1 cellular context compared by ENCODE assay signal in genomic region chr7:91880413-91881241, GRCh38.
TF ChIP-seq lines count a peak whose summit lies in the region.

A gene with protein sequence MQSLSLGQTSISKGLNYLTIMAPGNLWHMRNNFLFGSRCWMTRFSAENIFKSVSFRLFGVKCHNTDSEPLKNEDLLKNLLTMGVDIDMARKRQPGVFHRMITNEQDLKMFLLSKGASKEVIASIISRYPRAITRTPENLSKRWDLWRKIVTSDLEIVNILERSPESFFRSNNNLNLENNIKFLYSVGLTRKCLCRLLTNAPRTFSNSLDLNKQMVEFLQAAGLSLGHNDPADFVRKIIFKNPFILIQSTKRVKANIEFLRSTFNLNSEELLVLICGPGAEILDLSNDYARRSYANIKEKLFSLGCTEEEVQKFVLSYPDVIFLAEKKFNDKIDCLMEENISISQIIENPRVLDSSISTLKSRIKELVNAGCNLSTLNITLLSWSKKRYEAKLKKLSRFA (minus strand): TSS chr7:91880702. CDS start chr7:91880083, 619 bp downstream.

TF ChIP-seq in K562, 482 proteins besides CTCF, POLR2A, EP300 and RAD21 (continued from another document and continues in another):
- TF ChIP-seq, protein P1, sequence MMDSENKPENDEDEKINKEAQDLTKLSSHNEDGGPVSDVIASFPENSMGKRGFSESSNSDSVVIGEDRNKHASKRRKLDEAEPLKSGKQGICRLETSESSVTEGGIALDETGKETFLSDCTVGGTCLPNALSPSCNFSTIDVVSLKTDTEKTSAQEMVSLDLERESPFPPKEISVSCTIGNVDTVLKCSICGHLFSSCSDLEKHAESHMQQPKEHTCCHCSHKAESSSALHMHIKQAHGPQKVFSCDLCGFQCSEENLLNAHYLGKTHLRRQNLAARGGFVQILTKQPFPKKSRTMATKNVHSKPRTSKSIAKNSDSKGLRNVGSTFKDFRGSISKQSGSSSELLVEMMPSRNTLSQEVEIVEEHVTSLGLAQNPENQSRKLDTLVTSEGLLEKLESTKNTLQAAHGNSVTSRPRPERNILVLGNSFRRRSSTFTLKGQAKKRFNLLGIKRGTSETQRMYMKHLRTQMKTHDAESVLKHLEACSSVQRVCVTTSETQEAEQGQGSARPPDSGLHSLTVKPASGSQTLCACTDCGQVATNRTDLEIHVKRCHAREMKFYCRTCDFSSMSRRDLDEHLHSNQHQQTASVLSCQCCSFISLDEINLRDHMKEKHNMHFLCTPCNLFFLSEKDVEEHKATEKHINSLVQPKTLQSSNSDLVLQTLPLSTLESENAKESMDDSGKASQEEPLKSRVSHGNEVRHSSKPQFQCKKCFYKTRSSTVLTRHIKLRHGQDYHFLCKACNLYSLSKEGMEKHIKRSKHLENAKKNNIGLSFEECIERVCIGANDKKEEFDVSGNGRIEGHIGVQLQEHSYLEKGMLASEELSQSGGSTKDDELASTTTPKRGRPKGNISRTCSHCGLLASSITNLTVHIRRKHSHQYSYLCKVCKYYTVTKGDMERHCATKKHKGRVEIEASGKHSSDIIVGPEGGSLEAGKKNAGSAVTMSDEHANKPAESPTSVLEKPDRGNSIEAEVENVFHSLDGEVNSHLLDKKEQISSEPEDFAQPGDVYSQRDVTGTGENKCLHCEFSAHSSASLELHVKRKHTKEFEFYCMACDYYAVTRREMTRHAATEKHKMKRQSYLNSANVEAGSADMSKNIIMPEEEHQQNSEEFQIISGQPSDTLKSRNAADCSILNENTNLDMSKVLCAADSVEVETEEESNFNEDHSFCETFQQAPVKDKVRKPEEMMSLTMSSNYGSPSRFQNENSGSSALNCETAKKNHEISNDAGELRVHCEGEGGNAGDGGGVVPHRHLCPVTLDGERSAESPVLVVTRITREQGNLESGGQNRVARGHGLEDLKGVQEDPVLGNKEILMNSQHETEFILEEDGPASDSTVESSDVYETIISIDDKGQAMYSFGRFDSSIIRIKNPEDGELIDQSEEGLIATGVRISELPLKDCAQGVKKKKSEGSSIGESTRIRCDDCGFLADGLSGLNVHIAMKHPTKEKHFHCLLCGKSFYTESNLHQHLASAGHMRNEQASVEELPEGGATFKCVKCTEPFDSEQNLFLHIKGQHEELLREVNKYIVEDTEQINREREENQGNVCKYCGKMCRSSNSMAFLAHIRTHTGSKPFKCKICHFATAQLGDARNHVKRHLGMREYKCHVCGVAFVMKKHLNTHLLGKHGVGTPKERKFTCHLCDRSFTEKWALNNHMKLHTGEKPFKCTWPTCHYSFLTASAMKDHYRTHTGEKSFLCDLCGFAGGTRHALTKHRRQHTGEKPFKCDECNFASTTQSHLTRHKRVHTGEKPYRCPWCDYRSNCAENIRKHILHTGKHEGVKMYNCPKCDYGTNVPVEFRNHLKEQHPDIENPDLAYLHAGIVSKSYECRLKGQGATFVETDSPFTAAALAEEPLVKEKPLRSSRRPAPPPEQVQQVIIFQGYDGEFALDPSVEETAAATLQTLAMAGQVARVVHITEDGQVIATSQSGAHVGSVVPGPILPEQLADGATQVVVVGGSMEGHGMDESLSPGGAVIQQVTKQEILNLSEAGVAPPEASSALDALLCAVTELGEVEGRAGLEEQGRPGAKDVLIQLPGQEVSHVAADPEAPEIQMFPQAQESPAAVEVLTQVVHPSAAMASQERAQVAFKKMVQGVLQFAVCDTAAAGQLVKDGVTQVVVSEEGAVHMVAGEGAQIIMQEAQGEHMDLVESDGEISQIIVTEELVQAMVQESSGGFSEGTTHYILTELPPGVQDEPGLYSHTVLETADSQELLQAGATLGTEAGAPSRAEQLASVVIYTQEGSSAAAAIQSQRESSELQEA (IDR thresholded peaks at IDR 0.05; ENCODE audit: low read depth) = no peak
- TF ChIP-seq U2AF2 (optimal IDR thresholded peaks at IDR 0.05; ENCODE audit: low read depth, low read length) (no peak), MED1 (CRISPR knock-in tag; IDR thresholded peaks at IDR 0.05; ENCODE audit: borderline replicate concordance) (no peak), ZNF12 (CRISPR knock-in tag; IDR thresholded peaks at IDR 0.05) (0 out of 2 replicates have a peak, but pooled peaks have one; percentile 19), LARP7 (IDR thresholded peaks at IDR 0.05) (no peak), ZNF436 (CRISPR knock-in tag; IDR thresholded peaks at IDR 0.05) (no peak), ID3 (CRISPR knock-in tag; IDR thresholded peaks at IDR 0.05) (no peak), ID3 (tag; IDR thresholded peaks at IDR 0.05) (no peak), ZBTB17 (CRISPR knock-in tag; IDR thresholded peaks at IDR 0.05) (peak; percentile 71), RBM25 (IDR thresholded peaks at IDR 0.05; ENCODE audit: low read depth, low read length, severe bottlenecking) (no peak), ARHGAP35 (IDR thresholded peaks at IDR 0.05; ENCODE audit: partially characterized antibody) (no peak), NFRKB (IDR thresholded peaks at IDR 0.05; ENCODE audit: low read depth) (peak; percentile 53; the same call in 1 of the 2 replicates), ZBTB1 (CRISPR knock-in tag; IDR thresholded peaks at IDR 0.05; ENCODE audit: borderline replicate concordance, low read depth) (no peak), NR4A1 (CRISPR knock-in tag; IDR thresholded peaks at IDR 0.05) (peak; percentile 56; the same call in 1 of the 2 replicates), NR4A1 (tag; IDR thresholded peaks at IDR 0.05) (0 out of 2 replicates have a peak, but pooled peaks have one; percentile 15), MLLT1 (IDR thresholded peaks at IDR 0.05) (peak in 1 of 2 experiments; percentile 91; a peak in 3 of 4 replicates), CBX2 (IDR thresholded peaks at IDR 0.05; ENCODE audit: insufficient read depth, low read length, poor library complexity, severe bottlenecking) (no peak), CTBP1 (IDR thresholded peaks at IDR 0.05; ENCODE audit: borderline replicate concordance) (peak; percentile 72; the same call in 1 of the 2 replicates), MCM7 (IDR thresholded peaks at IDR 0.05) (no peak), CCNT2 (IDR thresholded peaks at IDR 0.05; ENCODE audit: borderline replicate concordance, extremely low read depth, insufficient read length, low read depth, low read length) (no peak), TAF7 (tag; IDR thresholded peaks at IDR 0.05) (peak; percentile 93), MTA2 (IDR thresholded peaks at IDR 0.05; ENCODE audit: low read depth) (no peak; the same call in 1 of the 2 replicates), ZBTB11 (CRISPR knock-in tag; IDR thresholded peaks at IDR 0.05) (peak in 1 of 3 experiments; percentile 90; a peak in 2 of 6 replicates), CBX5 (IDR thresholded peaks at IDR 0.05; ENCODE audit: borderline replicate concordance, low read depth) (peak; percentile 86; the same call in 1 of the 2 replicates), EP400 (IDR thresholded peaks at IDR 0.05) (peak; percentile 87), SNRNP70 (optimal IDR thresholded peaks at IDR 0.05; ENCODE audit: low read depth, low read length) (no peak), CEBPG (CRISPR knock-in tag; IDR thresholded peaks at IDR 0.05) (no peak), CEBPG (tag; conservative IDR thresholded peaks at IDR 0.05 in 1 of 2, IDR thresholded peaks at IDR 0.05 in 1 of 2) (no peak), KDM4B (IDR thresholded peaks at IDR 0.05; ENCODE audit: borderline replicate concordance in 2 of 2, low read depth in 1 of 2) (peak in 1 of 2 experiments; percentile 99; a peak in 3 of 4 replicates), MEF2A (IDR thresholded peaks at IDR 0.05; ENCODE audit: control insufficient read depth, low read depth, low read length) (no peak), PHF8 (IDR thresholded peaks at IDR 0.05; ENCODE audit: borderline replicate concordance, low read length) (peak; percentile 95; the same call in 1 of the 2 replicates), SAFB2 (IDR thresholded peaks at IDR 0.05; ENCODE audit: borderline replicate concordance, low read depth, low read length, severe bottlenecking) (no peak), BHLHE40 (IDR thresholded peaks at IDR 0.05; ENCODE audit: low read length) (no peak; the same call in 1 of the 2 replicates), TGIF2 (CRISPR knock-in tag; IDR thresholded peaks at IDR 0.05) (no peak), RBM34 (IDR thresholded peaks at IDR 0.05; ENCODE audit: borderline replicate concordance, insufficient read depth, low read length) (no peak), SMARCA5 (IDR thresholded peaks at IDR 0.05) (no peak; the same call in 1 of the 2 replicates), TRIM24 (IDR thresholded peaks at IDR 0.05) (0 out of 4 replicates have a peak, but pooled peaks have one; percentile 18 to 28), RCOR1 (IDR thresholded peaks at IDR 0.05; ENCODE audit: borderline replicate concordance in 1 of 2, low read depth in 2 of 2, low read length in 2 of 2) (peak in 1 of 2 experiments; percentile 85; a peak in 2 of 4 replicates)
- TF ChIP-seq, protein P2, sequence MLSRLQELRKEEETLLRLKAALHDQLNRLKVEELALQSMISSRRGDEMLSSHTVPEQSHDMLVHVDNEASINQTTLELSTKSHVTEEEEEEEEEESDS (CRISPR knock-in tag; IDR thresholded peaks at IDR 0.05) = no peak
- TF ChIP-seq, protein P3, sequence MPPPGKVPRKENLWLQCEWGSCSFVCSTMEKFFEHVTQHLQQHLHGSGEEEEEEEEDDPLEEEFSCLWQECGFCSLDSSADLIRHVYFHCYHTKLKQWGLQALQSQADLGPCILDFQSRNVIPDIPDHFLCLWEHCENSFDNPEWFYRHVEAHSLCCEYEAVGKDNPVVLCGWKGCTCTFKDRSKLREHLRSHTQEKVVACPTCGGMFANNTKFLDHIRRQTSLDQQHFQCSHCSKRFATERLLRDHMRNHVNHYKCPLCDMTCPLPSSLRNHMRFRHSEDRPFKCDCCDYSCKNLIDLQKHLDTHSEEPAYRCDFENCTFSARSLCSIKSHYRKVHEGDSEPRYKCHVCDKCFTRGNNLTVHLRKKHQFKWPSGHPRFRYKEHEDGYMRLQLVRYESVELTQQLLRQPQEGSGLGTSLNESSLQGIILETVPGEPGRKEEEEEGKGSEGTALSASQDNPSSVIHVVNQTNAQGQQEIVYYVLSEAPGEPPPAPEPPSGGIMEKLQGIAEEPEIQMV (tag; conservative IDR thresholded peaks at IDR 0.05; ENCODE audit: low read depth) = no peak
- TF ChIP-seq, protein P4, sequence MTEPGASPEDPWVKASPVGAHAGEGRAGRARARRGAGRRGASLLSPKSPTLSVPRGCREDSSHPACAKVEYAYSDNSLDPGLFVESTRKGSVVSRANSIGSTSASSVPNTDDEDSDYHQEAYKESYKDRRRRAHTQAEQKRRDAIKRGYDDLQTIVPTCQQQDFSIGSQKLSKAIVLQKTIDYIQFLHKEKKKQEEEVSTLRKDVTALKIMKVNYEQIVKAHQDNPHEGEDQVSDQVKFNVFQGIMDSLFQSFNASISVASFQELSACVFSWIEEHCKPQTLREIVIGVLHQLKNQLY (CRISPR knock-in tag; conservative IDR thresholded peaks at IDR 0.05) = 0 out of 4 replicates have a peak, but pooled peaks of 1 of the 2 experiments have one; percentile 39
- TF ChIP-seq, protein P5, sequence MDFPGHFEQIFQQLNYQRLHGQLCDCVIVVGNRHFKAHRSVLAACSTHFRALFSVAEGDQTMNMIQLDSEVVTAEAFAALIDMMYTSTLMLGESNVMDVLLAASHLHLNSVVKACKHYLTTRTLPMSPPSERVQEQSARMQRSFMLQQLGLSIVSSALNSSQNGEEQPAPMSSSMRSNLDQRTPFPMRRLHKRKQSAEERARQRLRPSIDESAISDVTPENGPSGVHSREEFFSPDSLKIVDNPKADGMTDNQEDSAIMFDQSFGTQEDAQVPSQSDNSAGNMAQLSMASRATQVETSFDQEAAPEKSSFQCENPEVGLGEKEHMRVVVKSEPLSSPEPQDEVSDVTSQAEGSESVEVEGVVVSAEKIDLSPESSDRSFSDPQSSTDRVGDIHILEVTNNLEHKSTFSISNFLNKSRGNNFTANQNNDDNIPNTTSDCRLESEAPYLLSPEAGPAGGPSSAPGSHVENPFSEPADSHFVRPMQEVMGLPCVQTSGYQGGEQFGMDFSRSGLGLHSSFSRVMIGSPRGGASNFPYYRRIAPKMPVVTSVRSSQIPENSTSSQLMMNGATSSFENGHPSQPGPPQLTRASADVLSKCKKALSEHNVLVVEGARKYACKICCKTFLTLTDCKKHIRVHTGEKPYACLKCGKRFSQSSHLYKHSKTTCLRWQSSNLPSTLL (IDR thresholded peaks at IDR 0.05) = no peak
